In the genomic region with DNA sequence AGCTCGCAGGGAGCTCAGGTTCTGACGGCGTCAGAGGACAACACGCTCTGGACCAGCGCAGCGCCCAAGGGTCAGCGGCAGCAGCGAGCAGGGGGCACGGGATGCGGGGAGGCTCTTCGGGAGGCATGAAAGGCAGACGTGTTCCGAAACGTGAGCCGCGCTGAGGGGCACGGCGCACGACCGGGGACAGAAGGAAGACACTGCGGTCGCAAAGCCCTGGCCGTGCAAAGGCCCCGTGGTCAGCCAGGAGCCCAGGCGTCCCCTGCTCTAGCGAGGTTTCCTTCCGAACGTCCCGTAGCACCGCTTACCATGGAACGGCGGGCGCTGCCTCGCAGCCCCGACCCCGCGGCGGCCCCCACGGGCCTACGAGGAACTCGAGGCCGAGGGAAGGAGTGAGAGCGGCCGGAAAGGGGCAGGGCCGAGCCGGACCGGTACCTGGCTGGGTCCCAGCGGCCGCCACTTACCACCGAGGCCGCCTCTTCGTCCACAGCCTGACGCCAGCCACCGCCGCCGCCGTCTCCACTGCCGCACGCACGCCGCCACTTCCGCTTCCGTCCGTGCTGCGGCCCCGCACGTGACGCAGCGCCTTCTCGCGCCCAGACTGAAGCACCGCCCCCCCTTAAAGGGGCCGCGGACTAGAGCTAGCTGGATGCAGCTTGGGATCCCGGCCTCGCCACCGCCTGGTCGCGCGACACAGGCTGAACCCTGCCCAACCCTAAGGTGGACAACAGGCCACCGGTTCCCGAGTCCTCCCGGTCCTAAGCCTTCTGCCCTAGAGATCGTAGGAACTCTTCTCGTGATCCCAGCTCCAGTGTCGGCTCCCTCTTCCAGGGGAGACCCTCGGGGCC, we compare ENCODE assay signal across 8 cellular contexts. TPM values are rescaled to one million over a fixed set of nuclear protein-coding genes. Genes with fewer than 3 reads are reported as not detected.
DNase-seq lines count a peak whose midpoint lies in the region; ATAC-seq, FAIRE-seq and TF ChIP-seq lines count a peak whose summit lies in the region.

No MANE protein-coding gene starts in this region.

- POLR2A ChIA-PET in endothelial cell of umbilical vein (lab: Charles Lee): no interaction called here

- peak; percentile 95 for FAIRE-seq in endothelial cell of umbilical vein (lab: Jason Lieb, UNC)

- H3K27me3 ChIP-seq in endothelial cell of umbilical vein (ENCODE audit: control insufficient read depth in 2 of 2, insufficient read depth in 2 of 2, low read length in 2 of 2): no peaks in the 10 kb centered on the region

- peak; percentile 63 for DNase-seq in COLO829 (ENCODE audit: low spot score)
- peak in 69 of 76 experiments; percentile 58 to 94 (median 87) for DNase-seq in HUDEP-2 (lab: John Stamatoyannopoulos, UW; ENCODE audit: unreplicated experiment in 76 of 76)
- peak; percentile 94 for DNase-seq in NOMO-1 treated with dmso at 0.1 percent for 144 hours (lab: John Stamatoyannopoulos, UW; ENCODE audit: unreplicated experiment)
- DNase-seq in activated CD8-positive, alpha-beta memory T cell treated with anti-CD3 and anti-CD28 coated beads, Interleukin-2, amount 50 U/mL, for 48 hours: peak; percentile 94
- DNase-seq in endothelial cell of umbilical vein (ENCODE audit: low read depth, low spot score): peak; percentile 91
- peak; percentile 90 for DNase-seq in middle frontal gyrus (ENCODE audit: extremely low spot score, low spot score)
- peak; percentile 75 to 78 for DNase-seq in stimulated activated CD8-positive, alpha-beta memory T cell treated with anti-CD3 and anti-CD28 coated beads, Interleukin-2, amount 100 ng/mL, for 1 hour (ENCODE audit: low read depth in 2 of 2)

- H3K79me2 ChIP-seq in endothelial cell of umbilical vein (ENCODE audit: control insufficient read depth, insufficient read depth, low read length): peaks cover 40% of the 10 kb centered on the region

- BruUV-seq in endothelial cell of umbilical vein (replicated peaks; lab: Mats Ljungman, UMichigan): TSS peak; percentile 57

- peak overlapping the region; percentile 97 for H3K9ac ChIP-seq in endothelial cell of umbilical vein (replicated peaks; ENCODE audit: extremely low read depth, insufficient read depth, low read length)

- H3K4me2 ChIP-seq in endothelial cell of umbilical vein (ENCODE audit: insufficient read depth, low read length): peak overlapping the region; percentile 92

- peak; percentile 88 for TF ChIP-seq POLR2A in endothelial cell of umbilical vein (IDR thresholded peaks at IDR 0.05; ENCODE audit: low read depth, low read length)

- H3K9me1 ChIP-seq in endothelial cell of umbilical vein (replicated peaks; ENCODE audit: control insufficient read depth, extremely low read depth, insufficient read depth, low read length): no peaks in the 10 kb centered on the region

- no peaks in the 10 kb centered on the region for H4K20me1 ChIP-seq in endothelial cell of umbilical vein (replicated peaks; ENCODE audit: control insufficient read depth, extremely low read depth, insufficient read depth, low read length)

- no peak for TF ChIP-seq CTCF in endothelial cell of umbilical vein (IDR thresholded peaks at IDR 0.05; ENCODE audit: extremely low read depth in 1 of 2, insufficient read depth in 1 of 2, low read depth in 1 of 2, low read length in 2 of 2)

- H3K27ac ChIP-seq in endothelial cell of umbilical vein (ENCODE audit: insufficient read depth, low read depth, low read length): peak overlapping the region; percentile 92

- no peaks in the 10 kb centered on the region for H3K9me3 ChIP-seq in endothelial cell of umbilical vein (replicated peaks; ENCODE audit: control insufficient read depth, insufficient read depth, low read length)

- CTCF ChIA-PET in endothelial cell of umbilical vein (lab: Charles Lee): interaction anchor here (0.9 to 2.9 kb wide), 9 partner anchors 9 to 53 kb away, joined by 3 to 44 read pairs (median 4); a partner anchor contains a TSS

- peaks cover 0 to 5% of the 10 kb centered on the region in 2 experiments for H3K36me3 ChIP-seq in endothelial cell of umbilical vein (ENCODE audit: control insufficient read depth in 2 of 2, extremely low read depth in 1 of 2, insufficient read depth in 2 of 2, low read length in 2 of 2)

- intact Hi-C loops in endothelial cell of umbilical vein (cut with micrococcal nuclease): loop anchor here (1.0 kb wide), 2 partner anchors 12 to 29 kb away; a partner anchor contains a TSS

- H2AFZ ChIP-seq in endothelial cell of umbilical vein (ENCODE audit: low read depth, low read length): peak overlapping the region; percentile 36

- dilution Hi-C loops in endothelial cell of umbilical vein (cut with MboI; ENCODE audit: extremely low pct_ligation_motif_present, low sequenced_read_pairs): no loop called here

- peaks cover 21% of the 10 kb centered on the region for H3K4me1 ChIP-seq in endothelial cell of umbilical vein (ENCODE audit: control insufficient read depth, extremely low read depth, insufficient read depth, low read length)

- peak; percentile 82 for ATAC-seq in GM21360 (IDR thresholded peaks at IDR 0.05; ENCODE audit: unreplicated experiment)

- H3K4me3 ChIP-seq in endothelial cell of umbilical vein (replicated peaks in 1 of 3; ENCODE audit: insufficient read depth in 1 of 3, low read depth in 1 of 3, low read length in 3 of 3): peak overlapping the region; percentile 52 to 83 (median 72)

TF ChIP-seq in endothelial cell of umbilical vein, 7 proteins besides CTCF, POLR2A, EP300 and RAD21:
- TF ChIP-seq, protein P1, sequence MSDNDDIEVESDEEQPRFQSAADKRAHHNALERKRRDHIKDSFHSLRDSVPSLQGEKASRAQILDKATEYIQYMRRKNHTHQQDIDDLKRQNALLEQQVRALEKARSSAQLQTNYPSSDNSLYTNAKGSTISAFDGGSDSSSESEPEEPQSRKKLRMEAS (IDR thresholded peaks at IDR 0.05; ENCODE audit: insufficient read depth, insufficient read length): peak; percentile 98
- TF ChIP-seq EZH2 (IDR thresholded peaks at IDR 0.05; ENCODE audit: borderline replicate concordance, low read depth, low read length, severe bottlenecking): no peak
- TF ChIP-seq GATA2 (IDR thresholded peaks at IDR 0.05; ENCODE audit: insufficient read depth, insufficient read length, low read depth, low read length): no peak
- no peak for TF ChIP-seq FOS (IDR thresholded peaks at IDR 0.05; ENCODE audit: borderline replicate concordance, insufficient read depth, low read length)
- TF ChIP-seq JUN (IDR thresholded peaks at IDR 0.05; ENCODE audit: borderline replicate concordance, insufficient read depth, insufficient read length, low read depth): no peak
- peak; percentile 30 for TF ChIP-seq MYC (IDR thresholded peaks at IDR 0.05; ENCODE audit: low read depth, low read length)
- TF ChIP-seq POLR2AphosphoS5 (IDR thresholded peaks at IDR 0.05; ENCODE audit: insufficient read depth, low read depth, low read length): peak; percentile 97

RNA-seq across cellular contexts. Expression of a gene that starts 9.4 kb away (rescaled TPM):
- 89.8 and 97.0 TPM in 2 replicates for total RNA-seq in endothelial cell of umbilical vein
- 143 and 179 TPM in 2 replicates for polyA plus RNA-seq in endothelial cell of umbilical vein
- polyA plus RNA-seq in endothelial cell of umbilical vein (2011; cell fraction: cytosol; rRNA removed): 38.4 and 71.7 TPM in 2 replicates
- polyA plus RNA-seq in endothelial cell of umbilical vein (2011; cell fraction: nucleus; rRNA removed): 76.9 and 77.9 TPM in 2 replicates
- 29.4 and 57.3 TPM in 2 replicates for polyA plus RNA-seq in endothelial cell of umbilical vein (2012)
- 41.1 and 52.8 TPM in 2 replicates for polyA minus RNA-seq in endothelial cell of umbilical vein
- 28.8 TPM for polyA minus RNA-seq in endothelial cell of umbilical vein (2011; cell fraction: cytosol; rRNA and poly(A)+ RNA removed)
- 11.6 and 18.8 TPM in 2 replicates for polyA minus RNA-seq in endothelial cell of umbilical vein (2011; cell fraction: nucleus; rRNA and poly(A)+ RNA removed)

RNA-seq across cellular contexts. Expression of a gene that starts 12.5 kb away (rescaled TPM):
- 36.6 and 38.0 TPM in 2 replicates for total RNA-seq in endothelial cell of umbilical vein
- polyA plus RNA-seq in endothelial cell of umbilical vein: 11.6 and 22.6 TPM in 2 replicates
- 6.0 and 10.4 TPM in 2 replicates for polyA plus RNA-seq in endothelial cell of umbilical vein (2011; cell fraction: cytosol; rRNA removed)
- polyA plus RNA-seq in endothelial cell of umbilical vein (2011; cell fraction: nucleus; rRNA removed): 4.4 and 4.6 TPM in 2 replicates
- 12.1 and 19.5 TPM in 2 replicates for polyA plus RNA-seq in endothelial cell of umbilical vein (2012)
- 3.1 and 3.2 TPM in 2 replicates for polyA minus RNA-seq in endothelial cell of umbilical vein
- 19.7 TPM for polyA minus RNA-seq in endothelial cell of umbilical vein (2011; cell fraction: cytosol; rRNA and poly(A)+ RNA removed)
- 2.0 and 3.2 TPM in 2 replicates for polyA minus RNA-seq in endothelial cell of umbilical vein (2011; cell fraction: nucleus; rRNA and poly(A)+ RNA removed)

RNA-seq across cellular contexts. Expression of a gene that starts 27.6 kb away (rescaled TPM):
- 41.1 and 44.6 TPM in 2 replicates for total RNA-seq in endothelial cell of umbilical vein
- polyA plus RNA-seq in endothelial cell of umbilical vein: 56.9 and 88.8 TPM in 2 replicates
- polyA plus RNA-seq in endothelial cell of umbilical vein (2011; cell fraction: cytosol; rRNA removed): 18.9 and 26.1 TPM in 2 replicates
- 112 and 117 TPM in 2 replicates for polyA plus RNA-seq in endothelial cell of umbilical vein (2011; cell fraction: nucleus; rRNA removed)
- 23.1 and 32.6 TPM in 2 replicates for polyA plus RNA-seq in endothelial cell of umbilical vein (2012)
- polyA minus RNA-seq in endothelial cell of umbilical vein: 13.5 and 14.6 TPM in 2 replicates
- 18.6 TPM for polyA minus RNA-seq in endothelial cell of umbilical vein (2011; cell fraction: cytosol; rRNA and poly(A)+ RNA removed)
- polyA minus RNA-seq in endothelial cell of umbilical vein (2011; cell fraction: nucleus; rRNA and poly(A)+ RNA removed): 13.1 and 32.2 TPM in 2 replicates

RNA-seq across cellular contexts. Expression of a gene that starts 29.3 kb away (rescaled TPM):
- 8.0 and 11.7 TPM in 2 replicates for total RNA-seq in endothelial cell of umbilical vein
- 5.7 and 8.6 TPM in 2 replicates for polyA plus RNA-seq in endothelial cell of umbilical vein
- polyA plus RNA-seq in endothelial cell of umbilical vein (2011; cell fraction: cytosol; rRNA removed): 1.1 and 2.6 TPM in 2 replicates
- polyA plus RNA-seq in endothelial cell of umbilical vein (2011; cell fraction: nucleus; rRNA removed): 3.4 and 3.8 TPM in 2 replicates
- polyA plus RNA-seq in endothelial cell of umbilical vein (2012): 1.7 and 2.9 TPM in 2 replicates
- 2.0 and 3.3 TPM in 2 replicates for polyA minus RNA-seq in endothelial cell of umbilical vein
- polyA minus RNA-seq in endothelial cell of umbilical vein (2011; cell fraction: cytosol; rRNA and poly(A)+ RNA removed): 5.0 TPM
- 2.8 and 7.1 TPM in 2 replicates for polyA minus RNA-seq in endothelial cell of umbilical vein (2011; cell fraction: nucleus; rRNA and poly(A)+ RNA removed)

RNA-seq across cellular contexts. Expression of a gene that starts 29.3 kb away (rescaled TPM):
- 68.2 and 72.2 TPM in 2 replicates for total RNA-seq in endothelial cell of umbilical vein
- polyA plus RNA-seq in endothelial cell of umbilical vein: 24.4 and 29.6 TPM in 2 replicates
- polyA plus RNA-seq in endothelial cell of umbilical vein (2011; cell fraction: cytosol; rRNA removed): 16.1 and 22.8 TPM in 2 replicates
- 33.4 and 36.5 TPM in 2 replicates for polyA plus RNA-seq in endothelial cell of umbilical vein (2011; cell fraction: nucleus; rRNA removed)
- polyA plus RNA-seq in endothelial cell of umbilical vein (2012): 28.5 and 51.3 TPM in 2 replicates
- polyA minus RNA-seq in endothelial cell of umbilical vein: 23.8 and 26.8 TPM in 2 replicates
- polyA minus RNA-seq in endothelial cell of umbilical vein (2011; cell fraction: cytosol; rRNA and poly(A)+ RNA removed): 29.4 TPM
- 16.2 and 22.0 TPM in 2 replicates for polyA minus RNA-seq in endothelial cell of umbilical vein (2011; cell fraction: nucleus; rRNA and poly(A)+ RNA removed)

Comparison
In these comparisons a context has a peak if more than half of its experiments do, and no peak if none do; other contexts are left out.
1. Peak in every context shown above with its lines: DNase-seq, ATAC-seq, H3K4me3 ChIP-seq and H3K27ac ChIP-seq.